Comparison of ENCODE assay signal across 10 cellular contexts in the genomic region with DNA sequence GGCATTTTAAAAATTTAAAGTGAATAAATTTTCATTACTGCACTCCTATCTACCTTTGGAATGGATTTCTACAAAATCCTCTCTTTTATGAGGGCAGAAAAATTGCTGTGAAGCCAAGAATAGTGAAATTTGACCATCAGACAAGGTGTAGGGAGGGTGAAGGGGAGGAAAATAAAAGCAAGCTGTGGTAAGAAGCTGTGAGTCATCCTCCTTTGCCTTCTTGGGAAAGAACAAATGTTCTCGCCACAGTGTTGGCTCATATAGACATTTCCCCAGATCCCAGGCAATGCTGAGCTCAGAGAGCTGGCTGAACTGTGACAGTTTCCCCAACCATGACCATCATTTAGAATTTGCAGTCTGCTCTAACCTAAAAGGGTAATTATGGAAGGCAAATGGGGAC.
DNase-seq lines count a peak whose midpoint lies in the region; ATAC-seq and TF ChIP-seq lines count a peak whose summit lies in the region.
"Had no signal": no experiment of that assay in that cellular context is flagged by ENCODE, and none has a peak within 500 bp of the region (broad histone marks: within the 10 kb centered on the region; RNA-seq: fewer than 3 reads in every experiment).

No MANE protein-coding gene starts in this region.

- H3K36me3 ChIP-seq in left ventricle myocardium inferior = peaks cover 13% of the 10 kb centered on the region
- peaks cover 0 to 18% (median 13%) of the 10 kb centered on the region in 4 donors for H3K36me3 ChIP-seq in stomach

- H3K4me3 ChIP-seq in left ventricle myocardium inferior = no peak overlapping the region
- no peak overlapping the region for H3K4me3 ChIP-seq in stomach

- intact Hi-C loops in left ventricle myocardium inferior (cut with micrococcal nuclease) = no loop called here
- intact Hi-C loops in stomach (cut with DNase I; ENCODE audit: low total_unique reads) = no loop called here

- H3K4me1 ChIP-seq in left ventricle myocardium inferior (peaks cover 40% of the 10 kb centered on the region), stomach (peaks cover 0 to 47% (median 21%) of the 10 kb centered on the region in 4 donors)

- H3K27ac ChIP-seq in angular gyrus (ENCODE audit: low read depth, low read length) (peak overlapping the region; percentile 11), left ventricle myocardium inferior (replicated peaks) (peak overlapping the region; percentile 2), stomach (peak overlapping the region in 4 of 5 donors; percentile 57 to 82 (median 62))

- peak overlapping the region; percentile 58 for H3K27ac Mint-ChIP-seq in HFFc6
- H3K27ac Mint-ChIP-seq: activated CD8-positive, alpha-beta T cell treated with anti-CD3 and anti-CD28 coated beads for 36 hours had no signal

- H3K9me3 Mint-ChIP-seq in HFFc6 = no peaks in the 10 kb centered on the region
- H3K9me3 Mint-ChIP-seq in activated T-cell treated with anti-CD3 and anti-CD28 coated beads, Interleukin-2, amount 50 U/mL, for 4 hours = no peaks in the 10 kb centered on the region
- H3K9me3 Mint-ChIP-seq: activated CD8-positive, alpha-beta T cell treated with anti-CD3 and anti-CD28 coated beads for 36 hours had no signal

- ATAC-seq in HG03175 (IDR thresholded peaks at IDR 0.05; ENCODE audit: unreplicated experiment) (no peak), GM19455 (IDR thresholded peaks at IDR 0.05; ENCODE audit: unreplicated experiment) (no peak)
- ATAC-seq in activated T-cell treated with anti-CD3 and anti-CD28 coated beads, Interleukin-2, amount 50 U/mL, for 4 hours = no peak
- ATAC-seq: activated CD8-positive, alpha-beta T cell treated with anti-CD3 and anti-CD28 coated beads for 36 hours had no signal

- TF ChIP-seq CTCF in HFFc6 (IDR thresholded peaks at IDR 0.05) (no peak), left ventricle myocardium inferior (IDR thresholded peaks at IDR 0.05; ENCODE audit: borderline replicate concordance) (no peak), stomach (IDR thresholded peaks at IDR 0.05) (no peak)

- DNase-seq in HFFc6 = peak; percentile 84
- DNase-seq in left ventricle myocardium inferior = no peak
- DNase-seq in stomach = no peak
- DNase-seq in activated T-cell treated with anti-CD3 and anti-CD28 coated beads, Interleukin-2, amount 50 U/mL, for 4 hours = no peak
- no peak for DNase-seq in activated effector memory CD4-positive, alpha-beta T cell treated with anti-CD3 and anti-CD28 coated beads, Interleukin-2, amount 50 U/mL, for 16 hours
- DNase-seq: activated CD8-positive, alpha-beta T cell treated with anti-CD3 and anti-CD28 coated beads for 36 hours; NCI-H2227 treated with DMSO at 0.1 percent for 48 hours had no signal

- no peaks in the 10 kb centered on the region for H3K36me3 Mint-ChIP-seq in HFFc6 (ENCODE audit: low read depth)
- H3K36me3 Mint-ChIP-seq in activated T-cell treated with anti-CD3 and anti-CD28 coated beads, Interleukin-2, amount 50 U/mL, for 4 hours (ENCODE audit: insufficient read depth) = no peaks in the 10 kb centered on the region

- TF ChIP-seq EP300 in stomach (IDR thresholded peaks at IDR 0.05) = no peak

- H3K4me1 Mint-ChIP-seq in HFFc6 (ENCODE audit: low read depth) = peaks cover 26% of the 10 kb centered on the region
- no peaks in the 10 kb centered on the region for H3K4me1 Mint-ChIP-seq in activated T-cell treated with anti-CD3 and anti-CD28 coated beads, Interleukin-2, amount 50 U/mL, for 4 hours (ENCODE audit: low read depth)

- WGBS in stomach, 5 donors = 53 to 75% (median 54%) methylated on average over 1 of the region's 1 CpG

- H3K9me3 ChIP-seq in left ventricle myocardium inferior (replicated peaks) = no peaks in the 10 kb centered on the region
- H3K9me3 ChIP-seq in stomach = no peaks in the 10 kb centered on the region

- H3K27me3 Mint-ChIP-seq in HFFc6 (ENCODE audit: insufficient read depth) = peaks cover 3% of the 10 kb centered on the region; the same call in 1 of the 2 replicates
- H3K27me3 Mint-ChIP-seq in activated T-cell treated with anti-CD3 and anti-CD28 coated beads, Interleukin-2, amount 50 U/mL, for 4 hours (ENCODE audit: low read depth) = no peaks in the 10 kb centered on the region
- H3K27me3 Mint-ChIP-seq: activated CD8-positive, alpha-beta T cell treated with anti-CD3 and anti-CD28 coated beads for 36 hours had no signal

- H3K27me3 ChIP-seq in left ventricle myocardium inferior (ENCODE audit: low read depth) (no peaks in the 10 kb centered on the region), stomach (no peaks in the 10 kb centered on the region)

- no peak overlapping the region; the same call in 1 of the 2 replicates for H3K4me3 Mint-ChIP-seq in HFFc6
- no peak overlapping the region for H3K4me3 Mint-ChIP-seq in activated T-cell treated with anti-CD3 and anti-CD28 coated beads, Interleukin-2, amount 50 U/mL, for 4 hours
- H3K4me3 Mint-ChIP-seq: activated CD8-positive, alpha-beta T cell treated with anti-CD3 and anti-CD28 coated beads for 36 hours had no signal

- TF ChIP-seq POLR2A in stomach (IDR thresholded peaks at IDR 0.05) = no peak

Comparison
In these comparisons a context has a peak if more than half of its experiments do, and no peak if none do; other contexts are left out.
1. H3K27ac ChIP-seq: peak in every context shown above with its lines; median percentile 62 in stomach; 11 in angular gyrus; 2 in left ventricle myocardium inferior.